ENCODE assay signal across 2 cellular contexts in the genomic region with DNA sequence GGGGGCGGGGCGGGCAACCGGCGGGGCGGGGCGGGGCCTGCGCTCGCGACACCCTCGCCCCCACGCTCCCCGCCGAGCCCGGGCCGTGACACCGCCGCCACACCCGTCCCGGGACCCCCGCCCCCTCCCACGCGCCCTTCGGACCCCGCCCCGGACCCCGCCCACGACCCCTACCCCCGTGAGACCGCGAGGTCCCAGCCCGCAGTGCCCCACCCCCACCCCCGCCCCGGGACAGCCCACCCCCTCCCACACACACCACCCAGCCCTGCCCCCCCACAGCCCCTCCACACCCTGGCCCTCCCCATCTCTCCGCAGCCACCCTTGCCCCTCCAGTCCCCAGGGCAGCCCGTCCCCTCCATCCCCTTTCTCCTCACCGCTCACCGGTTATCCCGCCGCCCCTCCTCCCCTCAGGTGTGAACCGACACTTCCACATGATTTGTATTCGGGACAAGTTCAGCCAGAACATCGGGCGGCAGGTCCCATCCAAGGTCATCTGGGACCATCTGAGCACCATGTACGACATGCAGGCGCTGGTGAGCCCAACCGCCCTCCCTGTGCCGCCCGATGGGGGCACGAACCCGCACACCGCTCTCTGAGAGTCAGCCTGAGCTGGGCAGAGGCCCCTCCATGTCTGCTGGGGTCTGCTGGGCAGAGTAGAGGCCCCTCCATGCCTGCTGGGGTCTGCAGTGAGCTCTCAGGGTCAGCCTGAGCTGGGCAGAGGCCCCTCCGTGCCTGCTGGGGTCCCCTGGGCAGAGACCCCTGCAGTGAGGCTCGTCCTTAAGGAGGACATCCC.
A peak's percentile ranks its signal among the peaks of the same experiment; 100 is the strongest.
TF ChIP-seq lines count a peak whose summit lies in the region.

No MANE protein-coding gene starts in this region.

TF ChIP-seq in K562, 482 proteins besides CTCF, POLR2A, EP300 and RAD21:
- TF ChIP-seq POLR2G (IDR thresholded peaks at IDR 0.05; ENCODE audit: low read depth, low read length) (peak; percentile 43; the same call in 1 of the 2 replicates), HLTF (IDR thresholded peaks at IDR 0.05) (no peak), ZNF583 (CRISPR knock-in tag; IDR thresholded peaks at IDR 0.05) (peak; percentile 22; the same call in 1 of the 2 replicates), MAZ (CRISPR knock-in tag; conservative IDR thresholded peaks at IDR 0.05 in 1 of 2, IDR thresholded peaks at IDR 0.05 in 1 of 2) (0 out of 4 replicates have a peak, but pooled peaks of 1 of the 2 experiments have one; percentile 25), BRD9 (IDR thresholded peaks at IDR 0.05; ENCODE audit: low read depth, partially characterized antibody) (no peak)
TF ChIP-seq in K562: peak in this region for 3.

TF ChIP-seq in liver, 16 proteins besides CTCF, POLR2A, EP300 and RAD21:
- TF ChIP-seq FOXA2 (IDR thresholded peaks at IDR 0.05) (no peak), SP1 (IDR thresholded peaks at IDR 0.05) (no peak), RXRA (IDR thresholded peaks at IDR 0.05) (no peak)
